ENCODE assay signal across 19 cellular contexts in the genomic region with DNA sequence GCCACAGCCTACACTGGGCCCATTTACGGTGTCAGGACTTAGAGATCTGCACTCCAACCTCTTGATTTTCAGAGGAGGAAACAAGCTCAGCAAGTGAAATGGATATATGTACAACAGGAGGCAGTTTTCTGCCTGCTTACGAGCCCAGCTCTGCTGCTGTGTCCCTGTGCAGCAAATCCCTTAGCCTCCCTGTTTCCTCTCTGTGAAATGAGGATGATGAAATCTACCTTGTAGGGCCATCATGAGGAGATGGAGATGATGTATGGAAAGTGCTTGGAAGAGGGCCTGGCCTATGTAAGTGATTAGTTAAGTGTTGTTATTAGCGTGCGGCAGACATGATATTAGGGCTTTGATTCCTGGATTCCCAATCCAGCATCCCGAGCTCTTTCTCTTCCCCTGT.
"Had no signal": no experiment of that assay in that cellular context is flagged by ENCODE, and none has a peak within 500 bp of the region (broad histone marks: within the 10 kb centered on the region; RNA-seq: fewer than 3 reads in every experiment).

No MANE protein-coding gene starts in this region.

- H3K4me1 ChIP-seq: breast epithelium, left ventricle myocardium inferior, upper lobe of left lung had no signal

- FAIRE-seq: colon, TTC549 had no signal

- H3K27ac ChIP-seq: breast epithelium, foreskin keratinocyte, left ventricle myocardium inferior, upper lobe of left lung had no signal

- H3K4me1 Mint-ChIP-seq: activated naive CD8-positive, alpha-beta T cell treated with anti-CD3 and anti-CD28 coated beads for 36 hours; central memory CD8-positive, alpha-beta T cell; natural killer cell had no signal

- DNase-seq: activated CD4-positive, alpha-beta T cell treated with anti-CD3 and anti-CD28 coated beads for 1 hour; activated CD8-positive, alpha-beta memory T cell treated with anti-CD3 and anti-CD28 coated beads, Interleukin-2, amount 50 U/mL, for 48 hours; activated naive CD4-positive, alpha-beta T cell treated with Interleukin-2 at 50 U/mL for 16 hours; activated naive CD8-positive, alpha-beta T cell treated with anti-CD3 and anti-CD28 coated beads for 36 hours; activated T-cell treated with anti-CD3 and anti-CD28 coated beads, Interleukin-2, amount 50 U/mL, for 4 hours; effector memory CD4-positive, alpha-beta T cell; foreskin keratinocyte; kidney glomerular epithelial cell; left ventricle myocardium inferior; midbrain; natural killer cell; stimulated activated CD4-positive, alpha-beta T cell treated with anti-CD3 and anti-CD28 coated beads, Interleukin-4, amount 100 ng/mL, for 24 hours; stimulated activated naive CD4-positive, alpha-beta T cell treated with Interleukin-2 at 50 U/mL for 16 hours; upper lobe of left lung had no signal

- ATAC-seq: activated T-cell treated with anti-CD3 and anti-CD28 coated beads, Interleukin-2, amount 50 U/mL, for 4 hours; foreskin keratinocyte had no signal

- H3K36me3 ChIP-seq: breast epithelium, left ventricle myocardium inferior, upper lobe of left lung had no signal

- H3K4me3 Mint-ChIP-seq: activated naive CD8-positive, alpha-beta T cell treated with anti-CD3 and anti-CD28 coated beads for 36 hours; activated T-cell treated with anti-CD3 and anti-CD28 coated beads, Interleukin-2, amount 50 U/mL, for 4 hours; central memory CD8-positive, alpha-beta T cell; natural killer cell had no signal

- H3K9me3 ChIP-seq: upper lobe of left lung had no signal

- H3K27me3 Mint-ChIP-seq: activated naive CD8-positive, alpha-beta T cell treated with anti-CD3 and anti-CD28 coated beads for 36 hours had no signal

- H3K4me3 ChIP-seq: breast epithelium, left ventricle myocardium inferior, upper lobe of left lung had no signal

- H3K9me3 Mint-ChIP-seq: activated T-cell treated with anti-CD3 and anti-CD28 coated beads, Interleukin-2, amount 50 U/mL, for 4 hours; central memory CD8-positive, alpha-beta T cell; natural killer cell had no signal

- H3K27me3 ChIP-seq: breast epithelium, foreskin keratinocyte, upper lobe of left lung had no signal

- H3K36me3 Mint-ChIP-seq: activated naive CD8-positive, alpha-beta T cell treated with anti-CD3 and anti-CD28 coated beads for 36 hours; natural killer cell had no signal

- H3K27ac Mint-ChIP-seq: activated naive CD8-positive, alpha-beta T cell treated with anti-CD3 and anti-CD28 coated beads for 36 hours; natural killer cell; progenitor cell of endocrine pancreas had no signal
